ENCODE assay signal across 21 cellular contexts in genomic region chrX:23228454-23228853, GRCh38.
DNase-seq lines count a peak whose midpoint lies in the region; ATAC-seq, FAIRE-seq and TF ChIP-seq lines count a peak whose summit lies in the region.
"Had no signal": no experiment of that assay in that cellular context is flagged by ENCODE, and none has a peak within 500 bp of the region (broad histone marks: within the 10 kb centered on the region; RNA-seq: fewer than 3 reads in every experiment).

No MANE protein-coding gene starts in this region.

- H4K8ac ChIP-seq in H1 (ENCODE audit: extremely low read depth, insufficient read depth, low read length), result no peak overlapping the region

- POLR2A ChIA-PET in A673 (lab: Charles Lee; ENCODE audit: low non-redundant PET) (no interaction called here), H1 (lab: Charles Lee; ENCODE audit: partially characterized antibody) (no interaction called here)
- POLR2A ChIA-PET in activated CD8-positive, alpha-beta T cell treated with anti-CD3 and anti-CD28 coated beads for 36 hours (lab: Charles Lee), result no interaction called here

- H2AK5ac ChIP-seq in H1 (ENCODE audit: low read depth, low read length), result no peak overlapping the region

- H2AFZ ChIP-seq in H1 (ENCODE audit: low read length) (no peak overlapping the region), GM23248 (no peak overlapping the region)

- no peak overlapping the region for H3K27ac ChIP-seq in A673 (ENCODE audit: low read depth, low read length, poor library complexity, severe bottlenecking)
- H3K27ac ChIP-seq in H1 (ENCODE audit: low read depth, low read length), result no peak overlapping the region
- no peak overlapping the region for H3K27ac ChIP-seq in GM23248
- no peak overlapping the region for H3K27ac ChIP-seq in dorsolateral prefrontal cortex

- H3K36me3 ChIP-seq in A673 (ENCODE audit: insufficient read depth, low read length, poor library complexity, severe bottlenecking) (no peaks in the 10 kb centered on the region), H1 (ENCODE audit: control insufficient read depth in 2 of 4, insufficient read depth in 4 of 4, low read length in 3 of 4) (no peaks in the 10 kb centered on the region), GM23248 (ENCODE audit: low read depth) (no peaks in the 10 kb centered on the region)

- intact Hi-C loops in A673 (cut with micrococcal nuclease; ENCODE audit: unreplicated experiment), result no loop called here
- intact Hi-C loops in activated CD8-positive, alpha-beta T cell treated with anti-CD3 and anti-CD28 coated beads for 36 hours (cut with micrococcal nuclease), result no loop called here
- intact Hi-C loops in dorsolateral prefrontal cortex (cut with DNase I), result no loop called here

- H3K4me1 ChIP-seq in A673 (ENCODE audit: insufficient read depth, low read length, poor library complexity, severe bottlenecking) (no peaks in the 10 kb centered on the region), H1 (replicated peaks in 1 of 4; ENCODE audit: control insufficient read depth in 3 of 4, insufficient read depth in 4 of 4, low read length in 3 of 4) (peaks cover 0 to 3% (median 0%) of the 10 kb centered on the region in 4 experiments; a peak in 1 of 7 replicates), GM23248 (ENCODE audit: insufficient read depth) (no peaks in the 10 kb centered on the region)
- H3K4me1 ChIP-seq: Caco-2 had no signal

- H3K9me3 Mint-ChIP-seq in nephron, result no peaks in the 10 kb centered on the region
- no peaks in the 10 kb centered on the region for H3K9me3 Mint-ChIP-seq in activated CD8-positive, alpha-beta T cell treated with anti-CD3 and anti-CD28 coated beads for 36 hours
- H3K9me3 Mint-ChIP-seq: CD4-positive, CD25-positive, alpha-beta regulatory T cell had no signal

- H3K9me2 ChIP-seq in GM23248 (ENCODE audit: insufficient read depth), result no peaks in the 10 kb centered on the region

- no peak for TF ChIP-seq POLR2A in H1 (IDR thresholded peaks at IDR 0.05; ENCODE audit: control extremely low read depth in 1 of 2, low read depth in 2 of 2, low read length in 2 of 2)

- no peak overlapping the region for H3K23ac ChIP-seq in H1 (ENCODE audit: insufficient read length)

- H3K18ac ChIP-seq in H1 (ENCODE audit: extremely low read depth, low read length), result no peak overlapping the region

- no peaks in the 10 kb centered on the region for H3K27me3 ChIP-seq in A673 (replicated peaks; ENCODE audit: insufficient read depth, low read depth, low read length, poor library complexity)
- no peaks in the 10 kb centered on the region for H3K27me3 ChIP-seq in H1 (replicated peaks in 1 of 4; ENCODE audit: control insufficient read depth in 3 of 4, extremely low read depth in 1 of 4, insufficient read depth in 3 of 4, low read length in 3 of 4)
- H3K27me3 ChIP-seq in GM23248 (replicated peaks; ENCODE audit: insufficient read depth), result no peaks in the 10 kb centered on the region
- peaks cover 0 to 68% (median 13%) of the 10 kb centered on the region in 45 donors for H3K27me3 ChIP-seq in dorsolateral prefrontal cortex

- H3K79me1 ChIP-seq in H1 (ENCODE audit: low read depth, low read length), result no peaks in the 10 kb centered on the region

- no peak overlapping the region for H3K4me2 ChIP-seq in H1 (ENCODE audit: insufficient read depth in 1 of 2, low read depth in 2 of 2, low read length in 2 of 2)
- H3K4me2 ChIP-seq in GM23248 (ENCODE audit: unreplicated experiment), result no peak overlapping the region

- TF ChIP-seq RAD21 in H1 (IDR thresholded peaks at IDR 0.05 in 1 of 2, conservative IDR thresholded peaks at IDR 0.05 in 1 of 2; ENCODE audit: low read depth in 2 of 2, low read length in 2 of 2), result no peak

- TF ChIP-seq EP300 in H1 (IDR thresholded peaks at IDR 0.05; ENCODE audit: borderline replicate concordance in 1 of 2, low read depth in 2 of 2, low read length in 2 of 2), result no peak

- H2BK15ac ChIP-seq in H1 (ENCODE audit: low read length), result no peak overlapping the region

- BruUV-seq in A673 (replicated peaks; lab: Mats Ljungman, UMichigan), result no TSS peak

- H4K20me1 ChIP-seq in H1 (replicated peaks in 1 of 2; ENCODE audit: control insufficient read depth in 1 of 2, insufficient read depth in 2 of 2, low read length in 2 of 2) (no peaks in the 10 kb centered on the region), GM23248 (ENCODE audit: insufficient read depth) (no peaks in the 10 kb centered on the region)

- H2BK12ac ChIP-seq in H1 (ENCODE audit: low read depth, low read length), result no peak overlapping the region

- no peak overlapping the region for H3K14ac ChIP-seq in H1 (ENCODE audit: insufficient read length)

- H4K91ac ChIP-seq in H1 (replicated peaks; ENCODE audit: insufficient read length, low read length), result no peak overlapping the region

- no peaks in the 10 kb centered on the region for H3K36me3 Mint-ChIP-seq in nephron (ENCODE audit: low read depth)
- no peaks in the 10 kb centered on the region for H3K36me3 Mint-ChIP-seq in activated CD8-positive, alpha-beta T cell treated with anti-CD3 and anti-CD28 coated beads for 36 hours (ENCODE audit: low read depth)
- H3K36me3 Mint-ChIP-seq: CD4-positive, CD25-positive, alpha-beta regulatory T cell had no signal

- FAIRE-seq in H1 (lab: Jason Lieb, UNC), result peak; percentile 66
- FAIRE-seq: A204.1, GM12892 had no signal

- H3K79me2 ChIP-seq in H1 (ENCODE audit: control insufficient read depth in 1 of 2, insufficient read depth in 2 of 2, low read length in 2 of 2) (no peaks in the 10 kb centered on the region), GM23248 (ENCODE audit: insufficient read depth) (no peaks in the 10 kb centered on the region)

- 96% methylated on average over 3 of the region's 3 CpGs; no CpG with 5 or more reads in 1 of the 2 experiments for WGBS in H1 (ENCODE audit: extremely low coverage in 1 of 2, insufficient coverage in 1 of 2, insufficient read length in 1 of 2, insufficient replicate concordance in 2 of 2, low coverage in 1 of 2, low lambda C conversion rate in 2 of 2, missing lambda C conversion rate in 1 of 2), 2 experiments
- WGBS in GM23248 (ENCODE audit: low coverage in 1 of 2, low lambda C conversion rate in 2 of 2, missing lambda C conversion rate in 2 of 2), 2 experiments, result 19 to 21% methylated on average over 3 of the region's 3 CpGs

- in situ Hi-C loops in GM23248 (cut with MboI), result no loop called here

- H3K56ac ChIP-seq in H1 (replicated peaks; ENCODE audit: insufficient read length, low read depth, low read length), result no peak overlapping the region

- H3K27me3 Mint-ChIP-seq in nephron (ENCODE audit: low read depth), result no peaks in the 10 kb centered on the region
- H3K27me3 Mint-ChIP-seq in activated CD8-positive, alpha-beta T cell treated with anti-CD3 and anti-CD28 coated beads for 36 hours, result no peaks in the 10 kb centered on the region
- H3K27me3 Mint-ChIP-seq: CD4-positive, CD25-positive, alpha-beta regulatory T cell had no signal

- H3K27ac Mint-ChIP-seq in nephron, result peak overlapping the region; percentile 73 to 91 (median 75)
- H3K27ac Mint-ChIP-seq in activated CD8-positive, alpha-beta T cell treated with anti-CD3 and anti-CD28 coated beads for 36 hours, result no peak overlapping the region
- H3K27ac Mint-ChIP-seq: CD4-positive, CD25-positive, alpha-beta regulatory T cell had no signal

- no peak overlapping the region for H2BK120ac ChIP-seq in H1 (replicated peaks; ENCODE audit: low read depth, low read length)

- H2BK5ac ChIP-seq in H1 (ENCODE audit: low read depth, low read length), result no peak overlapping the region

- TF ChIP-seq CTCF in A673 (conservative IDR thresholded peaks at IDR 0.05; ENCODE audit: low read depth, low read length) (no peak), H1 (IDR thresholded peaks at IDR 0.05; ENCODE audit: control extremely low read depth in 1 of 3, insufficient read depth in 1 of 3, low read depth in 1 of 3, low read length in 3 of 3) (no peak), nephron (IDR thresholded peaks at IDR 0.05; ENCODE audit: unreplicated experiment in 3 of 3) (no peak), dorsolateral prefrontal cortex (IDR thresholded peaks at IDR 0.05 in 54 of 56, conservative IDR thresholded peaks at IDR 0.05 in 2 of 56; ENCODE audit: low read depth in 1 of 56, partially characterized antibody in 56 of 56) (no peak)
- TF ChIP-seq CTCF in activated CD8-positive, alpha-beta T cell treated with anti-CD3 and anti-CD28 coated beads for 36 hours (IDR thresholded peaks at IDR 0.05), result no peak

- peak overlapping the region; percentile 3 for H3K4me3 ChIP-seq in A673 (ENCODE audit: low read depth, low read length, poor library complexity, severe bottlenecking)
- H3K4me3 ChIP-seq in H1 (ENCODE audit: extremely low read depth in 1 of 4, insufficient read depth in 2 of 4, low read depth in 3 of 4, low read length in 4 of 4), result no peak overlapping the region
- H3K4me3 ChIP-seq in GM23248, result no peak overlapping the region
- H3K4me3 ChIP-seq in dorsolateral prefrontal cortex, result peak overlapping the region in 18 of 59 donors; percentile 2 to 34 (median 17)

- H3K9me3 ChIP-seq in A673 (ENCODE audit: low read depth, low read length, poor library complexity, severe bottlenecking) (no peaks in the 10 kb centered on the region), H1 (ENCODE audit: insufficient read depth in 2 of 2, low read depth in 1 of 2, low read length in 1 of 2) (no peaks in the 10 kb centered on the region), GM23248 (ENCODE audit: low read depth) (no peaks in the 10 kb centered on the region)
- H3K9me3 ChIP-seq: Caco-2 had no signal

- DNase-seq in A673 (ENCODE audit: low spot score) (peak; percentile 14), H1 (ENCODE audit: low read depth in 1 of 2, low spot score in 2 of 2) (no peak), AG20443 (ENCODE audit: low spot score) (no peak), GM23248 (no peak), dorsolateral prefrontal cortex (no peak)
- DNase-seq in activated CD8-positive, alpha-beta T cell treated with anti-CD3 and anti-CD28 coated beads for 36 hours, result no peak
- DNase-seq: Caco-2; CD4-positive, CD25-positive, alpha-beta regulatory T cell; DMS153; GOT3; KG1; NCI-H1436; NCI-H2029; NCI-H2171; NCI-H446 treated with DMSO at 0.1 percent for 48 hours; NK-92 treated with Interleukin-12 subunit alpha and Interleukin-12 subunit beta, amount 100 ng/mL, for 24 hours; RPMI8226 had no signal

- no peak overlapping the region for H3K4ac ChIP-seq in H1 (replicated peaks; ENCODE audit: insufficient read length, low read depth, low read length)

- no peaks in the 10 kb centered on the region; the same call in 1 of the 2 replicates for H3K23me2 ChIP-seq in H1 (ENCODE audit: low read depth, low read length)

- H3K4me1 Mint-ChIP-seq in nephron, result peaks cover 34% of the 10 kb centered on the region
- H3K4me1 Mint-ChIP-seq in activated CD8-positive, alpha-beta T cell treated with anti-CD3 and anti-CD28 coated beads for 36 hours (ENCODE audit: low read depth), result peaks cover 2% of the 10 kb centered on the region
- H3K4me1 Mint-ChIP-seq: CD4-positive, CD25-positive, alpha-beta regulatory T cell had no signal

- H3K9ac ChIP-seq in H1 (replicated peaks in 1 of 4; ENCODE audit: extremely low read depth in 1 of 4, low read depth in 3 of 4, low read length in 3 of 4), result no peak overlapping the region
- no peak overlapping the region for H3K9ac ChIP-seq in GM23248

- H3K4me3 Mint-ChIP-seq in nephron, result peak overlapping the region; percentile 11 to 37 (median 28)
- no peak overlapping the region for H3K4me3 Mint-ChIP-seq in activated CD8-positive, alpha-beta T cell treated with anti-CD3 and anti-CD28 coated beads for 36 hours
- H3K4me3 Mint-ChIP-seq: CD4-positive, CD25-positive, alpha-beta regulatory T cell had no signal

- no peak overlapping the region for H4K5ac ChIP-seq in H1 (ENCODE audit: insufficient read length, low read depth, low read length)

- H2BK20ac ChIP-seq in H1 (ENCODE audit: low read length), result no peak overlapping the region

- CTCF ChIA-PET in A673 (lab: Charles Lee), result no interaction called here
- CTCF ChIA-PET in H1 (lab: Charles Lee; ENCODE audit: partially characterized antibody), result no interaction called here
- CTCF ChIA-PET in activated CD8-positive, alpha-beta T cell treated with anti-CD3 and anti-CD28 coated beads for 36 hours (lab: Charles Lee), result no interaction called here

- ATAC-seq in GM19463 (IDR thresholded peaks at IDR 0.05; ENCODE audit: unreplicated experiment), result peak; percentile 63
- ATAC-seq in activated CD8-positive, alpha-beta T cell treated with anti-CD3 and anti-CD28 coated beads for 36 hours, result no peak

- H3F3A ChIP-seq in GM23248 (ENCODE audit: insufficient read depth), result no peaks in the 10 kb centered on the region
